Comparison of ENCODE assay signal across 1 cellular context in the genomic region with DNA sequence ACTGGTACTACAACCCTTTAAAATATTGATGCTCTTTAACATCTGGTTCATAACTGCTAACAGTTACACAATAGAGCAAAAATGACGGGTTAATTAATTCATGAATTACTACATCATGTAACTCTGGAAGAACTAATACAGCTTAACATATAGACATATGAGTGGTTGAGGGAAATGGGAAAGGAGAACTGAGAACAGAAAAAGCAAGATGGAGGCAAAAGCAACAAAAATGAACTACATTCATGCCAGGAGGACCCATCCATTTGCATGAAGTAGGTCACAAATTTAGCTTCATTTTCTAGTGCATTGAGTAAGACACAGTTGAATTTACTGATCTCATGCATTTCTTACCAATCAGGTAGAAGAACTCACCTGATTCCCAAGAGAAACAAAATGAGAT.
TF ChIP-seq lines count a peak whose summit lies in the region.

No MANE protein-coding gene starts in this region.

TF ChIP-seq in GM12878, 131 proteins besides CTCF, POLR2A, EP300 and RAD21 (continued from another document):
- TF ChIP-seq, protein P1, sequence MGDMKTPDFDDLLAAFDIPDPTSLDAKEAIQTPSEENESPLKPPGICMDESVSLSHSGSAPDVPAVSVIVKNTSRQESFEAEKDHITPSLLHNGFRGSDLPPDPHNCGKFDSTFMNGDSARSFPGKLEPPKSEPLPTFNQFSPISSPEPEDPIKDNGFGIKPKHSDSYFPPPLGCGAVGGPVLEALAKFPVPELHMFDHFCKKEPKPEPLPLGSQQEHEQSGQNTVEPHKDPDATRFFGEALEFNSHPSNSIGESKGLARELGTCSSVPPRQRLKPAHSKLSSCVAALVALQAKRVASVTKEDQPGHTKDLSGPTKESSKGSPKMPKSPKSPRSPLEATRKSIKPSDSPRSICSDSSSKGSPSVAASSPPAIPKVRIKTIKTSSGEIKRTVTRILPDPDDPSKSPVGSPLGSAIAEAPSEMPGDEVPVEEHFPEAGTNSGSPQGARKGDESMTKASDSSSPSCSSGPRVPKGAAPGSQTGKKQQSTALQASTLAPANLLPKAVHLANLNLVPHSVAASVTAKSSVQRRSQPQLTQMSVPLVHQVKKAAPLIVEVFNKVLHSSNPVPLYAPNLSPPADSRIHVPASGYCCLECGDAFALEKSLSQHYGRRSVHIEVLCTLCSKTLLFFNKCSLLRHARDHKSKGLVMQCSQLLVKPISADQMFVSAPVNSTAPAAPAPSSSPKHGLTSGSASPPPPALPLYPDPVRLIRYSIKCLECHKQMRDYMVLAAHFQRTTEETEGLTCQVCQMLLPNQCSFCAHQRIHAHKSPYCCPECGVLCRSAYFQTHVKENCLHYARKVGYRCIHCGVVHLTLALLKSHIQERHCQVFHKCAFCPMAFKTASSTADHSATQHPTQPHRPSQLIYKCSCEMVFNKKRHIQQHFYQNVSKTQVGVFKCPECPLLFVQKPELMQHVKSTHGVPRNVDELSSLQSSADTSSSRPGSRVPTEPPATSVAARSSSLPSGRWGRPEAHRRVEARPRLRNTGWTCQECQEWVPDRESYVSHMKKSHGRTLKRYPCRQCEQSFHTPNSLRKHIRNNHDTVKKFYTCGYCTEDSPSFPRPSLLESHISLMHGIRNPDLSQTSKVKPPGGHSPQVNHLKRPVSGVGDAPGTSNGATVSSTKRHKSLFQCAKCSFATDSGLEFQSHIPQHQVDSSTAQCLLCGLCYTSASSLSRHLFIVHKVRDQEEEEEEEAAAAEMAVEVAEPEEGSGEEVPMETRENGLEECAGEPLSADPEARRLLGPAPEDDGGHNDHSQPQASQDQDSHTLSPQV (IDR thresholded peaks at IDR 0.05) = no peak
- TF ChIP-seq ESRRA (IDR thresholded peaks at IDR 0.05; ENCODE audit: low read length) = no peak
- TF ChIP-seq SMC3 (IDR thresholded peaks at IDR 0.05; ENCODE audit: borderline replicate concordance, low read length) = no peak
